Comparison of ENCODE assay signal across 8 cellular contexts in genomic region chr15:38129531-38130199, GRCh38.
DNase-seq lines count a peak whose midpoint lies in the region; ATAC-seq, FAIRE-seq and TF ChIP-seq lines count a peak whose summit lies in the region.

No MANE protein-coding gene starts in this region.

- TF ChIP-seq CTCF in progenitor cell of endocrine pancreas (IDR thresholded peaks at IDR 0.05; ENCODE audit: unreplicated experiment): no peak

- FAIRE-seq in frontal cortex (lab: Jason Lieb, UNC): no peak

- peak; percentile 62 for ATAC-seq in HG03095 (IDR thresholded peaks at IDR 0.05; ENCODE audit: unreplicated experiment)

- no peaks in the 10 kb centered on the region for H3K27me3 Mint-ChIP-seq in progenitor cell of endocrine pancreas

- peaks cover 3% of the 10 kb centered on the region for H3K9me3 Mint-ChIP-seq in progenitor cell of endocrine pancreas (ENCODE audit: low read depth)

- no peaks in the 10 kb centered on the region for H3K36me3 Mint-ChIP-seq in progenitor cell of endocrine pancreas (ENCODE audit: insufficient read depth)

- peak overlapping the region; percentile 76 for H3K27ac Mint-ChIP-seq in progenitor cell of endocrine pancreas

- H3K4me3 Mint-ChIP-seq in progenitor cell of endocrine pancreas (ENCODE audit: low read depth): no peak overlapping the region

- DNase-seq in stimulated activated CD4-positive, alpha-beta T cell treated with anti-CD3 and anti-CD28 coated beads, Interleukin-15, amount 100 ng/mL, for 24 hours: peak; percentile 19
- no peak for DNase-seq in stimulated activated CD4-positive, alpha-beta T cell treated with anti-CD3 and anti-CD28 coated beads, Interleukin-4, amount 100 ng/mL, for 4 hours
- DNase-seq in UCSD-AML1 (lab: John Stamatoyannopoulos, UW; ENCODE audit: unreplicated experiment): peak; percentile 21
- peak; percentile 12 to 29 for DNase-seq in frontal cortex (ENCODE audit: low spot score in 2 of 2)
- no peak for DNase-seq in progenitor cell of endocrine pancreas (ENCODE audit: low spot score, unreplicated experiment)
- no peak for DNase-seq in NCI-H1930 (lab: John Stamatoyannopoulos, UW)
- no peak for DNase-seq in DMS79 (lab: John Stamatoyannopoulos, UW)

- no peaks in the 10 kb centered on the region for H3K4me1 Mint-ChIP-seq in progenitor cell of endocrine pancreas (ENCODE audit: low read depth)

Comparison
In these comparisons a context has a peak if more than half of its experiments do, and no peak if none do; other contexts are left out.
1. DNase-seq: peak in stimulated activated CD4-positive, alpha-beta T cell treated with anti-CD3 and anti-CD28 coated beads, Interleukin-15, amount 100 ng/mL, for 24 hours (single experiment), UCSD-AML1 (single experiment) and frontal cortex (2 of 2); none in stimulated activated CD4-positive, alpha-beta T cell treated with anti-CD3 and anti-CD28 coated beads, Interleukin-4, amount 100 ng/mL, for 4 hours (0 of 2), progenitor cell of endocrine pancreas (single experiment), NCI-H1930 (0 of 2) and DMS79 (single experiment).